1 cellular context compared by ENCODE assay signal in genomic region chr1:45686081-45687013, GRCh38.
TF ChIP-seq lines count a peak whose summit lies in the region.

Gene GPBP1L1 (minus strand): TSS chr1:45686533. CDS start chr1:45659087, 27,446 bp downstream.

TF ChIP-seq in HEK293, 187 proteins besides CTCF, POLR2A, EP300 and RAD21 (continued from another document and continues in another):
- peak; percentile 39 for TF ChIP-seq ZBTB11 (tag by site-specific recombination; conservative IDR thresholded peaks at IDR 0.05; ENCODE audit: low read depth)
- TF ChIP-seq ZNF692 (tag by site-specific recombination; IDR thresholded peaks at IDR 0.05) = 0 out of 2 replicates have a peak, but pooled peaks have one; percentile 10
- TF ChIP-seq ATF2 (tag by site-specific recombination; IDR thresholded peaks at IDR 0.05; ENCODE audit: low read depth) = no peak
- no peak for TF ChIP-seq ZNF121 (tag by site-specific recombination; IDR thresholded peaks at IDR 0.05)
- no peak for TF ChIP-seq ZNF664 (tag by site-specific recombination; IDR thresholded peaks at IDR 0.05)
- no peak for TF ChIP-seq ZNF704 (tag by site-specific recombination; IDR thresholded peaks at IDR 0.05)
- no peak for TF ChIP-seq PRDM2 (tag by site-specific recombination; IDR thresholded peaks at IDR 0.05; ENCODE audit: borderline replicate concordance)
- TF ChIP-seq ZSCAN4 (tag by site-specific recombination; IDR thresholded peaks at IDR 0.05) = no peak
- no peak for TF ChIP-seq ZNF398 (tag by site-specific recombination; IDR thresholded peaks at IDR 0.05)
- TF ChIP-seq ZNF449 (tag by site-specific recombination; IDR thresholded peaks at IDR 0.05) = no peak
- no peak for TF ChIP-seq ZNF202 (tag by site-specific recombination; IDR thresholded peaks at IDR 0.05; ENCODE audit: borderline replicate concordance)
- peak; percentile 87 for TF ChIP-seq SP2 (tag by site-specific recombination; IDR thresholded peaks at IDR 0.05)
- TF ChIP-seq TCF7L2 (IDR thresholded peaks at IDR 0.05; ENCODE audit: borderline replicate concordance, low read depth, low read length) = no peak
- no peak for TF ChIP-seq ZIC2 (tag by site-specific recombination; IDR thresholded peaks at IDR 0.05)
- TF ChIP-seq ZNF558 (tag by site-specific recombination; IDR thresholded peaks at IDR 0.05) = no peak
- no peak for TF ChIP-seq ZNF16 (tag by site-specific recombination; IDR thresholded peaks at IDR 0.05; ENCODE audit: low read depth)
- TF ChIP-seq ZNF596 (tag by site-specific recombination; IDR thresholded peaks at IDR 0.05) = no peak; the same call in 1 of the 2 replicates
- no peak for TF ChIP-seq ZBTB49 (tag by site-specific recombination; IDR thresholded peaks at IDR 0.05; ENCODE audit: low read depth)
- TF ChIP-seq BCL6B (tag by site-specific recombination; IDR thresholded peaks at IDR 0.05) = no peak
- TF ChIP-seq PATZ1 (tag by site-specific recombination; IDR thresholded peaks at IDR 0.05) = peak; percentile 69
- TF ChIP-seq ZNF624 (tag by site-specific recombination; IDR thresholded peaks at IDR 0.05) = no peak
- no peak for TF ChIP-seq ZNF132 (tag by site-specific recombination; IDR thresholded peaks at IDR 0.05; ENCODE audit: borderline replicate concordance)
- TF ChIP-seq ZNF112 (tag by site-specific recombination; IDR thresholded peaks at IDR 0.05) = no peak
- no peak for TF ChIP-seq ZNF175 (tag by site-specific recombination; IDR thresholded peaks at IDR 0.05)
- TF ChIP-seq ZNF555 (tag by site-specific recombination; conservative IDR thresholded peaks at IDR 0.05) = no peak
